ENCODE assay signal across 16 cellular contexts in the genomic region with DNA sequence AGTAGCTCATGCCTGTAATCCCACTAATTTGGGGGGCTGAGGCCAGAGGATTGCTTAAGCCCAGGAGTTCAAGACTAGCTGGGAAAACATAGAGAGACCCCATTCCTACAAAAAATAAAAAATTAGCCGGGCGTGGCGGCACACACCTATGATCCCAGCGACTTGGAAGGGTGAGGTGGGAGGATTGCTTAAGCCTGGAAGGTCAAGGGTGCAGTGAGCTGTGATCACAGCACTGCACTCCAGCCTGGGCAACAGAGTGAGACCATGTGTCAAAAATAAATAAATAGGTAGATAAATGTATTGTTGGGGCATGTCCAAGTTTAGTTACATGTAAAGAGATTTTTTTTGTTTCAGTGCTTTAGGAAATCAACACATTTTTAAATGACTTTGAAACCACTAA. TPM values are rescaled to one million over a fixed set of nuclear protein-coding genes. Genes with fewer than 3 reads are reported as not detected.
A peak's percentile ranks its signal among the peaks of the same experiment; 100 is the strongest.
DNase-seq lines count a peak whose midpoint lies in the region.
"Had no signal": no experiment of that assay in that cellular context is flagged by ENCODE, and none has a peak within 500 bp of the region (broad histone marks: within the 10 kb centered on the region; RNA-seq: fewer than 3 reads in every experiment).

No MANE protein-coding gene starts in this region.

- DNase-seq in NCI-H146 (lab: John Stamatoyannopoulos, UW) (peak; percentile 15), NCI-H146 treated with DMSO at 0.1 percent for 48 hours (lab: John Stamatoyannopoulos, UW; ENCODE audit: unreplicated experiment) (no peak), NCI-H69 (lab: John Stamatoyannopoulos, UW) (peak; percentile 43), renal cortical epithelial cell (ENCODE audit: low read depth) (peak; percentile 10), HuH-7.5 (ENCODE audit: low spot score) (no peak)
- DNase-seq in stimulated activated CD4-positive, alpha-beta T cell treated with anti-CD3 and anti-CD28 coated beads, Interleukin-2, amount 100 ng/mL, for 48 hours: no peak
- DNase-seq: BE2C; CD4-positive, alpha-beta T cell; CD8-positive, alpha-beta memory T cell; DMS 273 treated with DMSO at 0.1 percent for 48 hours; DMS79; EL; GDM1; GM23248; H9 had no signal

RNA-seq across cellular contexts. Expression of gene SLC12A1, which starts 36.4 kb away (rescaled TPM):
- 0.17 and 14.1 TPM in 2 replicates for total RNA-seq in renal cortical epithelial cell
- total RNA-seq: CD4-positive, alpha-beta T cell; CD8-positive, alpha-beta memory T cell; GM23248; H4 had no signal

RNA-seq across cellular contexts. Expression of gene CTXN2, which starts 51.1 kb away (rescaled TPM):
- 0.05 TPM in 1 of 2 replicates, not detected in the other for total RNA-seq in renal cortical epithelial cell
- total RNA-seq: CD4-positive, alpha-beta T cell; CD8-positive, alpha-beta memory T cell; GM23248; H4 had no signal

Comparison
In these comparisons a context has a peak if more than half of its experiments do, and no peak if none do; other contexts are left out.
1. DNase-seq: peak in NCI-H146 (single experiment), NCI-H69 (single experiment) and renal cortical epithelial cell (single experiment); none in NCI-H146 treated with DMSO at 0.1 percent for 48 hours (single experiment), HuH-7.5 (single experiment) and stimulated activated CD4-positive, alpha-beta T cell treated with anti-CD3 and anti-CD28 coated beads, Interleukin-2, amount 100 ng/mL, for 48 hours (0 of 2).